In the genomic region with DNA sequence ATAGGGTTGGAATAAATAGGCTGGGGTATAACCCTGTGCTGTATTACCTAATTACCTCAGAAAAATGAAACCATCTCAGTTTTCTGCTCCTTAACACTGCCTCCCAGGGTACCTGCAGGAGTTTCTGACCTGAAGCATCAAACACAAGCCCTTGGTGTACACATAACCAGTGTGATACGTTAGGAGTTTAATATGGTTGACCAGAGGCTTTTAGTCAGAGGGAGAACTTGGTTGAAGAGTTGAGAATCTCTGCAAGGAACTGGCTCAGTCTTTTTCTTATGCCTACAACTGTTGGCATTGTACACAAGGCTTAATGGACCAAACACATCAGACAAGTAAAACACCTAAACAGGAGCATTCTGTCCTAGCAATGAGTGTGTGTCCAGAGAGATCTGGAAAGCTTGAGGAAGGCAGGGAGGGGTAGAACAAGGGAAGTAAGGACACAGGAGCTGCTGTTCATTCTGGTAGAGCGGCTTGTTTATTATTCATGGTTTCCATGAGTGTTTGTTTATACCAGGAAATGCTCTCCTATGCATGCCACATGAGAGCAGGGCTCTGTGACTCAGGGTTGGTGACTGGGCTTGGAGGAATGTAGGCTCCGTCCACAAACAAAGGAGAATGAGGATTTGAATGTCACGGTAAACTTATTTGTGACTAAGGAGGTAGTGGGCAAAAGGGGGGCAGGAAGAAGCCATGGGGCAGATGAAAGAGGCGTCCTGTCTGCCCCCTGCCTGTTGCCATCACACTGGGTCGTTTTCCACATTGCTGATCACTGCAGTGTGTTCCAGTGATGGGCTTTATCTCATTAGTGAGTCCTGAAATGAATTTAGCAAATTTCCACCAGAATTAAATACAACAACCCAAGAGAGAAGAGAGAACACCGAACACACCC, we compare ENCODE assay signal across 9 cellular contexts. TPM values are rescaled to one million over a fixed set of nuclear protein-coding genes. Genes with fewer than 3 reads are reported as not detected.
DNase-seq lines count a peak whose midpoint lies in the region; ATAC-seq and TF ChIP-seq lines count a peak whose summit lies in the region.
"Had no signal": no experiment of that assay in that cellular context is flagged by ENCODE, and none has a peak within 500 bp of the region (broad histone marks: within the 10 kb centered on the region; RNA-seq: fewer than 3 reads in every experiment).

No MANE protein-coding gene starts in this region.

- intact Hi-C loops in CD4-positive, alpha-beta memory T cell (cut with micrococcal nuclease) = no loop called here

- H3K4me1 ChIP-seq in CD4-positive, alpha-beta memory T cell (ENCODE audit: insufficient read depth, low read length) = no peaks in the 10 kb centered on the region
- H3K4me1 ChIP-seq in CD8-positive, alpha-beta memory T cell (ENCODE audit: insufficient read depth, low read length) = no peaks in the 10 kb centered on the region

- no peaks in the 10 kb centered on the region for H3K36me3 ChIP-seq in CD4-positive, alpha-beta memory T cell (ENCODE audit: insufficient read depth, low read length)
- H3K36me3 ChIP-seq in CD8-positive, alpha-beta memory T cell (ENCODE audit: insufficient read depth, low read length) = no peaks in the 10 kb centered on the region

- H3K9me3 Mint-ChIP-seq in CD4-positive, alpha-beta memory T cell = no peaks in the 10 kb centered on the region
- no peaks in the 10 kb centered on the region for H3K9me3 Mint-ChIP-seq in CD8-positive, alpha-beta memory T cell
- H3K9me3 Mint-ChIP-seq in natural killer cell treated with Interleukin-12 subunit alpha and Interleukin-12 subunit beta and Interleukin-15 and Interleukin-18, amount 100 ng/mL, for 72 hours = no peaks in the 10 kb centered on the region
- H3K9me3 Mint-ChIP-seq: activated naive CD8-positive, alpha-beta T cell treated with anti-CD3 and anti-CD28 coated beads, Interleukin-2, amount 10 ng/mL, durations not matched to agents 7 days and 5 days had no signal

- no peaks in the 10 kb centered on the region for H3K36me3 Mint-ChIP-seq in CD4-positive, alpha-beta memory T cell
- H3K36me3 Mint-ChIP-seq in CD8-positive, alpha-beta memory T cell = no peaks in the 10 kb centered on the region
- H3K36me3 Mint-ChIP-seq in natural killer cell treated with Interleukin-12 subunit alpha and Interleukin-12 subunit beta and Interleukin-15 and Interleukin-18, amount 100 ng/mL, for 72 hours = no peaks in the 10 kb centered on the region
- H3K36me3 Mint-ChIP-seq: activated naive CD8-positive, alpha-beta T cell treated with anti-CD3 and anti-CD28 coated beads, Interleukin-2, amount 10 ng/mL, durations not matched to agents 7 days and 5 days had no signal

- POLR2A ChIA-PET in CD4-positive, alpha-beta memory T cell (lab: Charles Lee; ENCODE audit: partially characterized antibody) = no interaction called here
- POLR2A ChIA-PET in CD8-positive, alpha-beta memory T cell (lab: Charles Lee) = no interaction called here

- CTCF ChIA-PET in CD4-positive, alpha-beta memory T cell (lab: Charles Lee; ENCODE audit: partially characterized antibody) = no interaction called here
- CTCF ChIA-PET in CD8-positive, alpha-beta memory T cell (lab: Charles Lee) = no interaction called here

- TF ChIP-seq CTCF in AG09309 (IDR thresholded peaks at IDR 0.05; ENCODE audit: control insufficient read depth, insufficient read depth, low read depth, low read length, missing control alignments) = peak; percentile 33

- DNase-seq in AG09309 (ENCODE audit: low read depth) (peak; percentile 85), LoVo (ENCODE audit: low spot score) (peak; percentile 90), dermis microvascular lymphatic vessel endothelial cell (ENCODE audit: low read depth in 2 of 2) (peak; percentile 41 to 90), mucosa of gallbladder (ENCODE audit: low spot score) (peak; percentile 69)
- no peak for DNase-seq in CD4-positive, alpha-beta memory T cell
- no peak for DNase-seq in CD8-positive, alpha-beta memory T cell
- DNase-seq in natural killer cell treated with Interleukin-12 subunit alpha and Interleukin-12 subunit beta and Interleukin-15 and Interleukin-18, amount 100 ng/mL, for 72 hours (ENCODE audit: low spot score) = no peak
- DNase-seq: activated naive CD8-positive, alpha-beta T cell treated with anti-CD3 and anti-CD28 coated beads, Interleukin-2, amount 10 ng/mL, durations not matched to agents 7 days and 5 days had no signal

- H3K9me3 ChIP-seq in CD4-positive, alpha-beta memory T cell (ENCODE audit: control insufficient read depth in 1 of 2, low read length in 2 of 2) = no peaks in the 10 kb centered on the region
- H3K9me3 ChIP-seq in CD8-positive, alpha-beta memory T cell (ENCODE audit: low read length) = no peaks in the 10 kb centered on the region

- no peak overlapping the region for H3K4me3 ChIP-seq in AG09309 (ENCODE audit: control insufficient read depth, low read depth, low read length)
- no peak overlapping the region for H3K4me3 ChIP-seq in CD4-positive, alpha-beta memory T cell (ENCODE audit: low read length in 2 of 2)
- no peak overlapping the region for H3K4me3 ChIP-seq in CD8-positive, alpha-beta memory T cell (ENCODE audit: low read length)

- no peak overlapping the region for H3K27ac ChIP-seq in CD4-positive, alpha-beta memory T cell (ENCODE audit: low read depth, low read length)
- no peak overlapping the region for H3K27ac ChIP-seq in CD8-positive, alpha-beta memory T cell (ENCODE audit: low read depth, low read length)

- ATAC-seq in GM18909 (IDR thresholded peaks at IDR 0.05; ENCODE audit: poor library complexity, unreplicated experiment) = no peak
- no peak for ATAC-seq in natural killer cell treated with Interleukin-12 subunit alpha and Interleukin-12 subunit beta and Interleukin-15 and Interleukin-18, amount 100 ng/mL, for 72 hours

- H3K4me1 Mint-ChIP-seq in CD4-positive, alpha-beta memory T cell = no peaks in the 10 kb centered on the region
- H3K4me1 Mint-ChIP-seq in CD8-positive, alpha-beta memory T cell = no peaks in the 10 kb centered on the region
- H3K4me1 Mint-ChIP-seq in natural killer cell treated with Interleukin-12 subunit alpha and Interleukin-12 subunit beta and Interleukin-15 and Interleukin-18, amount 100 ng/mL, for 72 hours (ENCODE audit: low read depth in 2 of 2) = peaks cover 3 to 8% of the 10 kb centered on the region in 2 donors

- H3K4me3 Mint-ChIP-seq in CD4-positive, alpha-beta memory T cell = no peak overlapping the region
- H3K4me3 Mint-ChIP-seq in CD8-positive, alpha-beta memory T cell = no peak overlapping the region
- no peak overlapping the region for H3K4me3 Mint-ChIP-seq in natural killer cell treated with Interleukin-12 subunit alpha and Interleukin-12 subunit beta and Interleukin-15 and Interleukin-18, amount 100 ng/mL, for 72 hours
- H3K4me3 Mint-ChIP-seq: activated naive CD8-positive, alpha-beta T cell treated with anti-CD3 and anti-CD28 coated beads, Interleukin-2, amount 10 ng/mL, durations not matched to agents 7 days and 5 days had no signal

- H3K27me3 Mint-ChIP-seq in CD4-positive, alpha-beta memory T cell = peaks cover 6 to 9% of the 10 kb centered on the region in 2 donors
- peaks cover 1 to 14% of the 10 kb centered on the region in 2 donors for H3K27me3 Mint-ChIP-seq in CD8-positive, alpha-beta memory T cell
- H3K27me3 Mint-ChIP-seq in natural killer cell treated with Interleukin-12 subunit alpha and Interleukin-12 subunit beta and Interleukin-15 and Interleukin-18, amount 100 ng/mL, for 72 hours = peaks cover 13 to 18% of the 10 kb centered on the region in 2 donors

- no peaks in the 10 kb centered on the region for H3K27me3 ChIP-seq in CD4-positive, alpha-beta memory T cell (ENCODE audit: insufficient read depth, low read length)
- H3K27me3 ChIP-seq in CD8-positive, alpha-beta memory T cell (ENCODE audit: insufficient read depth, low read length, poor library complexity, severe bottlenecking) = no peaks in the 10 kb centered on the region

- no peak overlapping the region for H3K27ac Mint-ChIP-seq in CD4-positive, alpha-beta memory T cell
- H3K27ac Mint-ChIP-seq in CD8-positive, alpha-beta memory T cell = no peak overlapping the region
- no peak overlapping the region for H3K27ac Mint-ChIP-seq in natural killer cell treated with Interleukin-12 subunit alpha and Interleukin-12 subunit beta and Interleukin-15 and Interleukin-18, amount 100 ng/mL, for 72 hours
- H3K27ac Mint-ChIP-seq: activated naive CD8-positive, alpha-beta T cell treated with anti-CD3 and anti-CD28 coated beads, Interleukin-2, amount 10 ng/mL, durations not matched to agents 7 days and 5 days had no signal

RNA-seq across cellular contexts. Expression of a gene that starts 11.9 kb away (rescaled TPM):
- total RNA-seq in dermis microvascular lymphatic vessel endothelial cell = 1.9 and 2.1 TPM in 2 replicates
- total RNA-seq in mucosa of gallbladder = 52.7 TPM
- total RNA-seq in CD4-positive, alpha-beta memory T cell = 100 to 1,000 TPM; 107 to 110 TPM
- polyA plus RNA-seq in CD4-positive, alpha-beta memory T cell = 10 to 100 TPM; 43.2 to 80.0 TPM
- 10 to 100 TPM; 60.7 to 65.1 TPM for total RNA-seq in CD8-positive, alpha-beta memory T cell
- polyA plus RNA-seq in CD8-positive, alpha-beta memory T cell = 97.8 TPM
- 100 to 1,000 TPM in 1 of 2 donors, 10 to 100 TPM in 1; 81.6 to 107 TPM for total RNA-seq in natural killer cell treated with Interleukin-12 subunit alpha and Interleukin-12 subunit beta and Interleukin-15 and Interleukin-18, amount 100 ng/mL, for 72 hours

Comparison
In these comparisons a context has a peak if more than half of its experiments do, and no peak if none do; other contexts are left out.
1. DNase-seq: peak in AG09309 (single experiment), LoVo (single experiment), dermis microvascular lymphatic vessel endothelial cell (2 of 2) and mucosa of gallbladder (single experiment); none in CD4-positive, alpha-beta memory T cell (0 of 5), CD8-positive, alpha-beta memory T cell (0 of 5) and natural killer cell treated with Interleukin-12 subunit alpha and Interleukin-12 subunit beta and Interleukin-15 and Interleukin-18, amount 100 ng/mL, for 72 hours (single experiment).
2. RNA of a gene that starts 11.9 kb away (total RNA-seq): 107 to 110 TPM in CD4-positive, alpha-beta memory T cell, 81.6 to 107 TPM in natural killer cell treated with Interleukin-12 subunit alpha and Interleukin-12 subunit beta and Interleukin-15 and Interleukin-18, amount 100 ng/mL, for 72 hours, 60.7 to 65.1 TPM in CD8-positive, alpha-beta memory T cell and 52.7 TPM in mucosa of gallbladder (single experiment); 1.9 to 2.1 TPM in dermis microvascular lymphatic vessel endothelial cell; every median in the first group is over 10 times any median in the second.